27 cellular contexts compared by ENCODE assay signal in the genomic region with DNA sequence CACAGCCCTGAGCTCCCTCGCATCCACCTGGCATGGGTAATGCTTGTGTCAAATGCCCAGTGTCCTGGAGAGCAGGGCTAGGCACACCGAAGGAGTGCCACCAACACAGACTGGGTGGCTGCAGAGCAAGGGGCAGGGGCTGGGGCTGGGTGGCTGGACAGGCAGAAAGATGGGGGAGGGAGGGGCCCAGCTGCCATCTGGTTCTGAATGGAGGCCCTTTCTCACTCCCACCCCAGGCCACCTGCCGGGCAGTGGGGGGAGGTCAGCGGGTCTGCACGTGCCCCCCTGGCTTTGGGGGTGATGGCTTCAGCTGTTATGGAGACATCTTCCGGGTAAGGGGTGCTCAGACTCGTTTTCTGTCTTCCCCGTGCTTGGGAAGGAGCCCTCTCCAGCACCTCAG. TPM values are rescaled to one million over a fixed set of nuclear protein-coding genes. Genes with fewer than 3 reads are reported as not detected.
"Had no signal": no experiment of that assay in that cellular context is flagged by ENCODE, and none has a peak within 500 bp of the region (broad histone marks: within the 10 kb centered on the region; RNA-seq: fewer than 3 reads in every experiment).

No MANE protein-coding gene starts in this region.

- ATAC-seq: effector memory CD8-positive, alpha-beta T cell; esophagus mucosa; gastrocnemius medialis; left ventricle myocardium superior; natural killer cell; sciatic nerve; stimulated activated naive CD8-positive, alpha-beta T cell treated with anti-CD3 and anti-CD28 coated beads, Interleukin-15, amount 100 ng/mL, for 72 hours; upper lobe of right lung had no signal

- FAIRE-seq: endometrium, keratinocyte had no signal

- H3K4me2 ChIP-seq: smooth muscle cell had no signal

- H3K9me3 ChIP-seq: gastrocnemius medialis, suprapubic skin, transverse colon, upper lobe of right lung, uterus had no signal

- H3K79me2 ChIP-seq: parathyroid adenoma had no signal

- H2AFZ ChIP-seq: parathyroid adenoma had no signal

- H3K9ac ChIP-seq: parathyroid adenoma had no signal

- H3K27ac ChIP-seq: epithelial cell of prostate, gastrocnemius medialis, parathyroid adenoma, suprapubic skin, transverse colon, upper lobe of right lung, uterus had no signal

- H3K27me3 ChIP-seq: gastrocnemius medialis, suprapubic skin, transverse colon, upper lobe of right lung, uterus had no signal

- H3K4me1 ChIP-seq: gastrocnemius medialis, parathyroid adenoma, suprapubic skin, transverse colon, upper lobe of right lung, uterus had no signal

- H3K4me3 ChIP-seq: gastrocnemius medialis, lung, smooth muscle cell, suprapubic skin, transverse colon, upper lobe of right lung, uterus had no signal

- DNase-seq: cortex of kidney; effector memory CD8-positive, alpha-beta T cell; foreskin fibroblast; gastrocnemius medialis; head of caudate nucleus; left ventricle myocardium superior; natural killer cell; stimulated activated CD4-positive, alpha-beta T cell treated with anti-CD3 and anti-CD28 coated beads, Interleukin-12 subunit alpha, Interleukin-12 subunit beta, amount 100 ng/mL, for 4 hours; stimulated activated CD4-positive, alpha-beta T cell treated with anti-CD3 and anti-CD28 coated beads, Interleukin-1b, Interleukin-23, amount 100 ng/mL, for 48 hours; stimulated activated CD4-positive, alpha-beta T cell treated with anti-CD3 and anti-CD28 coated beads, Interleukin-4, amount 100 ng/mL, for 1 hour; stimulated activated CD8-positive, alpha-beta memory T cell treated with anti-CD3 and anti-CD28 coated beads, Interleukin-4, amount 100 ng/mL, for 48 hours; stimulated activated naive CD4-positive, alpha-beta T cell; stimulated activated naive CD8-positive, alpha-beta T cell treated with anti-CD3 and anti-CD28 coated beads, Interleukin-15, amount 100 ng/mL, for 72 hours; transverse colon; upper lobe of right lung; uterus had no signal

- H3K36me3 ChIP-seq: gastrocnemius medialis, suprapubic skin, transverse colon, upper lobe of right lung, uterus had no signal

RNA-seq across cellular contexts. Expression of a gene that starts 17.0 kb away (rescaled TPM):
- polyA plus RNA-seq: keratinocyte had no signal

RNA-seq across cellular contexts. Expression of a gene that starts 58.3 kb away (rescaled TPM):
- total RNA-seq: glomerular endothelial cell, neural crest cell had no signal
